Comparison of ENCODE assay signal across 13 cellular contexts in the genomic region with DNA sequence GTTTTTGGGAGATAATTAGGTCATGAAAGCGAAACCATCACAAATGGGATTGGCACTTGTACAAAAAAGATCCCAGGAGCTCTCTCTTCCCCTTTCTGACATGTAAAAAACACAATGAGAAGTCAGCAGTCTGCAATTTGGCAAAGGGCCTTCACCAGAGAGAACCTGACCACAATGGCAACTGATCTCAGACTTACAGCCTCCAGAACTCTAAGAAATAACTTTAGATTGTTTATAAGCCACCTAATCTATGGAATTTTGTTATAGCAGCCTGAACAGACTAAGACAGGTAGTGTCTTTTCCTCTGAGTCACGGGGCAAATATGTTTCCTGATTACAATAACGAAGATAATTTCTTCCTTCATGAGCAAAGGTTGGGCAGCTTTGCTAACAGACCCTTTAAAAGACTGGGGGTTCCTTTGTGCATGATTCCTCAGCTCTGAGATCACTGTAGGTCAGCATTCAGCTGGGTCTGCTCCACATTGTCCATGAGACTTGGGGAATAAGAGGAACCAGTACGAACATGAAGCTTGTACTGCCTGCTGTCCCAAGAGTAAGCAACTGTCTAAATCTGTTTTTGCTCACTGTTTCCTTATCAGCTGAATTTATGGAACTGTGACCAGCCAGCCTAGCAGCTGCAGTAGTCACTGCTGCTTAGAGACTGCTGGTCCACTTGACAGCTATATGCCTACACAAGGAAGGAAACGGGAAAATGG.
DNase-seq lines count a peak whose midpoint lies in the region; ATAC-seq and TF ChIP-seq lines count a peak whose summit lies in the region.
"Had no signal": no experiment of that assay in that cellular context is flagged by ENCODE, and none has a peak within 500 bp of the region (broad histone marks: within the 10 kb centered on the region; RNA-seq: fewer than 3 reads in every experiment).

No MANE protein-coding gene starts in this region.

- peaks cover 36% of the 10 kb centered on the region for H3K4me1 Mint-ChIP-seq in Calu3 (ENCODE audit: low read depth, unreplicated experiment)

- H3K27me3 ChIP-seq in MG63: no peaks in the 10 kb centered on the region
- H3K27me3 ChIP-seq: upper lobe of left lung had no signal

- intact Hi-C loops in Calu3 (cut with micrococcal nuclease; ENCODE audit: unreplicated experiment): no loop called here

- BruUV-seq in Calu3 (replicated peaks; lab: Mats Ljungman, UMichigan): no TSS peak

- peaks cover 4% of the 10 kb centered on the region for H3K9me3 Mint-ChIP-seq in Calu3 (ENCODE audit: low read depth, unreplicated experiment)

- peak; percentile 43 for ATAC-seq in GM21390 (IDR thresholded peaks at IDR 0.05; ENCODE audit: unreplicated experiment)

- no peak for TF ChIP-seq CTCF in fibroblast of the aortic adventitia (IDR thresholded peaks at IDR 0.05; ENCODE audit: insufficient read depth, low read length)
- no peak for TF ChIP-seq CTCF in Calu3 (IDR thresholded peaks at IDR 0.05; ENCODE audit: unreplicated experiment)

- no peak overlapping the region for H3K4me3 Mint-ChIP-seq in Calu3 (ENCODE audit: low read depth, unreplicated experiment)

- DNase-seq in A172 (ENCODE audit: low spot score): peak; percentile 6
- DNase-seq in MG63: peak; percentile 10
- peak; percentile 60 for DNase-seq in fibroblast of the aortic adventitia (ENCODE audit: low read depth)
- no peak for DNase-seq in germinal center (ENCODE audit: low spot score)
- no peak for DNase-seq in Calu3
- DNase-seq in NCI-H2081 treated with DMSO at 0.1 percent for 48 hours (lab: John Stamatoyannopoulos, UW): no peak
- no peak for DNase-seq in KG1 (lab: John Stamatoyannopoulos, UW)
- DNase-seq: activated effector memory CD4-positive, alpha-beta T cell treated with anti-CD3 and anti-CD28 coated beads, Interleukin-2, amount 50 U/mL, for 16 hours; lower lobe of right lung; stimulated activated CD4-positive, alpha-beta T cell treated with anti-CD3 and anti-CD28 coated beads, Interleukin-1b, Interleukin-23, amount 100 ng/mL, for 48 hours; T-helper 2 cell; upper lobe of left lung had no signal

- no peaks in the 10 kb centered on the region for H3K36me3 ChIP-seq in MG63
- H3K36me3 ChIP-seq: lower lobe of right lung, upper lobe of left lung had no signal

- no peaks in the 10 kb centered on the region for H3K36me3 Mint-ChIP-seq in Calu3 (ENCODE audit: insufficient read depth, unreplicated experiment)

- no peaks in the 10 kb centered on the region for H3K27me3 Mint-ChIP-seq in Calu3 (ENCODE audit: unreplicated experiment)

- H3K9me3 ChIP-seq in MG63: no peaks in the 10 kb centered on the region
- H3K9me3 ChIP-seq: lower lobe of right lung, upper lobe of left lung had no signal

- no peak overlapping the region for H3K27ac Mint-ChIP-seq in Calu3 (ENCODE audit: unreplicated experiment)

- H3K4me3 ChIP-seq in MG63 (no peak overlapping the region), fibroblast of the aortic adventitia (ENCODE audit: low read depth, low read length) (no peak overlapping the region)
- H3K4me3 ChIP-seq: lower lobe of right lung, upper lobe of left lung had no signal

- CTCF ChIA-PET in Calu3 (lab: Charles Lee): no interaction called here

Comparison
In these comparisons a context has a peak if more than half of its experiments do, and no peak if none do; other contexts are left out.
1. DNase-seq: peak in A172 (single experiment), MG63 (single experiment) and fibroblast of the aortic adventitia (single experiment); none in germinal center (single experiment), Calu3 (single experiment), NCI-H2081 treated with DMSO at 0.1 percent for 48 hours (single experiment) and KG1 (single experiment).